26 cellular contexts compared by ENCODE assay signal in genomic region chr13:113596321-113597200, GRCh38. TPM values are rescaled to one million over a fixed set of nuclear protein-coding genes. Genes with fewer than 3 reads are reported as not detected.
DNase-seq lines count a peak whose midpoint lies in the region; ATAC-seq and TF ChIP-seq lines count a peak whose summit lies in the region.
"Had no signal": no experiment of that assay in that cellular context is flagged by ENCODE, and none has a peak within 500 bp of the region (broad histone marks: within the 10 kb centered on the region; RNA-seq: fewer than 3 reads in every experiment).

No MANE protein-coding gene starts in this region.

- H2AFZ ChIP-seq in osteoblast (ENCODE audit: low read length): no peak overlapping the region

- TF ChIP-seq EP300 in upper lobe of left lung (IDR thresholded peaks at IDR 0.05) (no peak), tibial nerve (IDR thresholded peaks at IDR 0.05) (no peak)

- no peaks in the 10 kb centered on the region for H3K9me3 Mint-ChIP-seq in activated naive CD4-positive, alpha-beta T cell treated with anti-CD3 and anti-CD28 coated beads for 36 hours
- H3K9me3 Mint-ChIP-seq: activated naive CD8-positive, alpha-beta T cell treated with anti-CD3 and anti-CD28 coated beads for 36 hours; T-cell had no signal

- CTCF ChIA-PET in activated naive CD4-positive, alpha-beta T cell treated with anti-CD3 and anti-CD28 coated beads for 36 hours (lab: Charles Lee): no interaction called here

- H3K36me3 Mint-ChIP-seq in activated naive CD4-positive, alpha-beta T cell treated with anti-CD3 and anti-CD28 coated beads for 36 hours (ENCODE audit: low read depth): peaks cover 63% of the 10 kb centered on the region

- DNase-seq in activated naive CD4-positive, alpha-beta T cell treated with anti-CD3 and anti-CD28 coated beads for 36 hours: peak; percentile 1
- no peak for DNase-seq in activated naive CD4-positive, alpha-beta T cell treated with Interleukin-2 at 50 U/mL for 16 hours
- DNase-seq in activated CD8-positive, alpha-beta memory T cell treated with anti-CD3 and anti-CD28 coated beads, Interleukin-2, amount 50 U/mL, for 48 hours: peak; percentile 38
- DNase-seq in osteoblast (ENCODE audit: insufficient read length, low spot score, missing footprints) (peak; percentile 43), upper lobe of left lung (peak; percentile 14 to 66), tibial nerve (ENCODE audit: low spot score in 2 of 2) (no peak)
- no peak for DNase-seq in central memory CD4-positive, alpha-beta T cell
- DNase-seq: activated naive CD8-positive, alpha-beta T cell treated with anti-CD3 and anti-CD28 coated beads for 36 hours; GDM1; glutamatergic neuron; Kasumi-1; kidney glomerular epithelial cell; mesenchymal stem cell; MV-4-11; NCI-H2171; NCI-H526; nucleus accumbens; retina; stimulated activated CD4-positive, alpha-beta T cell treated with anti-CD3 and anti-CD28 coated beads, Interleukin-4, amount 100 ng/mL, for 24 hours; stimulated activated naive CD4-positive, alpha-beta T cell treated with Interleukin-2 at 50 U/mL for 16 hours had no signal

- peaks cover 35% of the 10 kb centered on the region for H3K36me3 ChIP-seq in osteoblast (ENCODE audit: insufficient read depth, low read length)
- peaks cover 0 to 30% (median 17%) of the 10 kb centered on the region in 4 donors for H3K36me3 ChIP-seq in upper lobe of left lung
- peaks cover 0 to 55% (median 0%) of the 10 kb centered on the region in 3 donors for H3K36me3 ChIP-seq in tibial nerve

- H3K4me3 Mint-ChIP-seq in activated naive CD4-positive, alpha-beta T cell treated with anti-CD3 and anti-CD28 coated beads for 36 hours: no peak overlapping the region
- H3K4me3 Mint-ChIP-seq: activated naive CD8-positive, alpha-beta T cell treated with anti-CD3 and anti-CD28 coated beads for 36 hours; T-cell had no signal

- TF ChIP-seq CTCF in osteoblast (IDR thresholded peaks at IDR 0.05; ENCODE audit: extremely low read depth, low read depth, low read length) (no peak), upper lobe of left lung (IDR thresholded peaks at IDR 0.05) (no peak), tibial nerve (IDR thresholded peaks at IDR 0.05) (no peak)

- H3K27me3 ChIP-seq in osteoblast (ENCODE audit: insufficient read depth, low read length) (no peaks in the 10 kb centered on the region), upper lobe of left lung (no peaks in the 10 kb centered on the region), tibial nerve (no peaks in the 10 kb centered on the region)
- H3K27me3 ChIP-seq: BE2C, SJSA1 had no signal

- no peaks in the 10 kb centered on the region for H3K27me3 Mint-ChIP-seq in activated naive CD4-positive, alpha-beta T cell treated with anti-CD3 and anti-CD28 coated beads for 36 hours (ENCODE audit: low read depth)
- H3K27me3 Mint-ChIP-seq: activated naive CD8-positive, alpha-beta T cell treated with anti-CD3 and anti-CD28 coated beads for 36 hours; T-cell had no signal

- intact Hi-C loops in activated naive CD4-positive, alpha-beta T cell treated with anti-CD3 and anti-CD28 coated beads for 36 hours (cut with micrococcal nuclease): no loop called here

- H3K27ac ChIP-seq in osteoblast (ENCODE audit: low read depth, low read length): no peak overlapping the region
- H3K27ac ChIP-seq in upper lobe of left lung: no peak overlapping the region
- no peak overlapping the region for H3K27ac ChIP-seq in tibial nerve
- H3K27ac ChIP-seq: A549, SJSA1 had no signal

- H3K79me2 ChIP-seq in osteoblast (ENCODE audit: insufficient read depth, low read length): peaks cover 92% of the 10 kb centered on the region

- no peak overlapping the region for H3K4me3 ChIP-seq in osteoblast (ENCODE audit: insufficient read depth, low read length)
- no peak overlapping the region for H3K4me3 ChIP-seq in upper lobe of left lung
- H3K4me3 ChIP-seq in tibial nerve: no peak overlapping the region
- H3K4me3 ChIP-seq: A549, SJSA1 had no signal

- H3K4me2 ChIP-seq in osteoblast (ENCODE audit: insufficient read depth, low read length): no peak overlapping the region
- H3K4me2 ChIP-seq: A549 had no signal

- TF ChIP-seq POLR2A in upper lobe of left lung (IDR thresholded peaks at IDR 0.05) (no peak), tibial nerve (IDR thresholded peaks at IDR 0.05) (no peak)

- ATAC-seq in upper lobe of left lung (ENCODE audit: low FRiP score in 2 of 2) (no peak), HG02981 (IDR thresholded peaks at IDR 0.05; ENCODE audit: unreplicated experiment) (no peak)
- ATAC-seq: A549, Panc1, T-cell had no signal

- peaks cover 6% of the 10 kb centered on the region for H3K4me1 Mint-ChIP-seq in activated naive CD4-positive, alpha-beta T cell treated with anti-CD3 and anti-CD28 coated beads for 36 hours (ENCODE audit: low read depth)

- peaks cover 70% of the 10 kb centered on the region for H4K20me1 ChIP-seq in osteoblast (ENCODE audit: insufficient read depth, low read length)

- H3K9me3 ChIP-seq in osteoblast (ENCODE audit: low read depth, low read length) (no peaks in the 10 kb centered on the region), upper lobe of left lung (no peaks in the 10 kb centered on the region), tibial nerve (peaks cover 0 to 5% (median 0%) of the 10 kb centered on the region in 4 donors)
- H3K9me3 ChIP-seq: A549, BE2C had no signal

- 94% methylated on average over 21 to 27 of the region's 27 CpGs for WGBS in upper lobe of left lung, 2 donors
- WGBS in tibial nerve, 2 donors: 91 to 94% methylated on average over 27 of the region's 27 CpGs

- no peak overlapping the region for H3K27ac Mint-ChIP-seq in activated naive CD4-positive, alpha-beta T cell treated with anti-CD3 and anti-CD28 coated beads for 36 hours
- H3K27ac Mint-ChIP-seq: activated naive CD8-positive, alpha-beta T cell treated with anti-CD3 and anti-CD28 coated beads for 36 hours; T-cell had no signal

- H3K4me1 ChIP-seq in osteoblast (ENCODE audit: insufficient read depth, low read length) (no peaks in the 10 kb centered on the region), upper lobe of left lung (no peaks in the 10 kb centered on the region), tibial nerve (no peaks in the 10 kb centered on the region)
- H3K4me1 ChIP-seq: A549, BE2C, SJSA1 had no signal

RNA-seq across cellular contexts. Expression of gene TFDP1, which starts 12.0 kb away (rescaled TPM):
- total RNA-seq in activated naive CD4-positive, alpha-beta T cell treated with anti-CD3 and anti-CD28 coated beads for 36 hours: 100 to 1,000 TPM; 157 to 161 TPM
- 48.6 and 56.8 TPM in 2 replicates for total RNA-seq in osteoblast
- total RNA-seq in upper lobe of left lung: 10 to 100 TPM; 23.2 to 45.2 (median 37.9) TPM
- total RNA-seq in tibial nerve: 10 to 100 TPM; 19.2 to 45.3 (median 34.1) TPM

Comparison
In these comparisons a context has a peak if more than half of its experiments do, and no peak if none do; other contexts are left out.
1. DNase-seq: peak in activated naive CD4-positive, alpha-beta T cell treated with anti-CD3 and anti-CD28 coated beads for 36 hours (single experiment), activated CD8-positive, alpha-beta memory T cell treated with anti-CD3 and anti-CD28 coated beads, Interleukin-2, amount 50 U/mL, for 48 hours (single experiment), osteoblast (single experiment) and upper lobe of left lung (2 of 2); none in activated naive CD4-positive, alpha-beta T cell treated with Interleukin-2 at 50 U/mL for 16 hours (single experiment), central memory CD4-positive, alpha-beta T cell (single experiment) and tibial nerve (0 of 2).